In the genomic region with DNA sequence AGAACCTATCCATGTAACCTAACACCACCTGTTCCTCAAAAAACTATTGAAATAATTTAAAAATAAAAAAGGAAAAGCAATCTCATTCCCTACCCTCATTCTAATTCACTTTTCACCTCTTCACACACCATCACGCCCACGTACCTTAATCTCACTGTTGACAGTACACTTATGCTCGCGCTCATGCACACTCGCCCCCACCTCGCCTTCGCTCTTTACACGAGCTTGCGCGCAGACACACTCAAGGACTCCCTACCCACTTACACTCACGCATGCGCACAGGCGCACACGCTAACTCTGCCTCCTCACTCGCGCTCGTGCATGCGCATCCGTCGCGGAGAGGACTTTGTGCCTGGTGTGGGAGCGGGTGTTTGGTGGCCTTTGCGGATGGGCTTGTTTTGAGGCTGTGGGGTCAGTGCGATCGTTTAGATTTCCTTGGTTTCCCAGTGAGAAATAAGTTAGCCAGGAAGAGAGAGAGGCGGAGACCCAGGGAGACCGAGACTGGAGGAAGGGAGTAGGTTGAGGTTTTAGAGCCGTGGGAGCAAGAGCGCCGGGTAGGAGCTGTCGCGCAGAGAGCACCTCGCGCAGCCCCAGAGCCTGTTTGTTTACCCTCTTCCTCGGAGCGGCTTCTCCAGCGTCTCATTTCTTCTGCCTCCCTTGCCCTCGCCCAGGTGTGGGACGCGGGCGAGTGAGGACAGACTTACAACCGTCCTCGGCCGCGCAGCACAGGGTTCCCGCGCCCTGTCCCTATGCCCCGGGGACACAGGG, we compare ENCODE assay signal across 9 cellular contexts. TPM values are rescaled to one million over a fixed set of nuclear protein-coding genes. Genes with fewer than 3 reads are reported as not detected.
DNase-seq lines count a peak whose midpoint lies in the region; ATAC-seq and TF ChIP-seq lines count a peak whose summit lies in the region.
"Had no signal": no experiment of that assay in that cellular context is flagged by ENCODE, and none has a peak within 500 bp of the region (broad histone marks: within the 10 kb centered on the region; RNA-seq: fewer than 3 reads in every experiment).

No MANE protein-coding gene starts in this region.

- H2BK15ac ChIP-seq in IMR-90 (ENCODE audit: low read depth, low read length): peak overlapping the region; percentile 5; the same call in 1 of the 3 replicates

- 7 to 100% methylated on average over 2 to 6 of the region's 48 CpGs for WGBS in IMR-90 (ENCODE audit: extremely low coverage in 2 of 2, insufficient read length in 1 of 2), 2 experiments

- H3K36me3 ChIP-seq in IMR-90 (ENCODE audit: control insufficient read depth, insufficient read depth, low read length): no peaks in the 10 kb centered on the region
- H3K36me3 ChIP-seq in osteoblast (ENCODE audit: insufficient read depth, low read length): no peaks in the 10 kb centered on the region
- no peaks in the 10 kb centered on the region for H3K36me3 ChIP-seq in thoracic aorta

- peaks cover 31% of the 10 kb centered on the region for H3K4me1 Mint-ChIP-seq in activated naive CD4-positive, alpha-beta T cell treated with anti-CD3 and anti-CD28 coated beads for 36 hours (ENCODE audit: low read depth)
- peaks cover 10% of the 10 kb centered on the region for H3K4me1 Mint-ChIP-seq in glutamatergic neuron (ENCODE audit: low read depth, unreplicated experiment)

- H4K91ac ChIP-seq in IMR-90 (ENCODE audit: insufficient read depth, low read depth, low read length): no peak overlapping the region

- H3K36me3 Mint-ChIP-seq in activated naive CD4-positive, alpha-beta T cell treated with anti-CD3 and anti-CD28 coated beads for 36 hours (ENCODE audit: low read depth): no peaks in the 10 kb centered on the region
- H3K36me3 Mint-ChIP-seq in glutamatergic neuron (ENCODE audit: unreplicated experiment): peaks cover 4% of the 10 kb centered on the region

- peak overlapping the region; percentile 53; the same call in 1 of the 2 replicates for H2AK5ac ChIP-seq in IMR-90 (ENCODE audit: low read depth, low read length)

- H3K4ac ChIP-seq in IMR-90 (ENCODE audit: low read depth, low read length): peak overlapping the region; percentile 76

- peak overlapping the region; percentile 75; the same call in 1 of the 2 replicates for H3K18ac ChIP-seq in IMR-90 (ENCODE audit: low read depth, low read length)

- H2AFZ ChIP-seq in IMR-90 (replicated peaks; ENCODE audit: low read length, poor library complexity): peak overlapping the region; percentile 94
- peak overlapping the region; percentile 92 for H2AFZ ChIP-seq in osteoblast (ENCODE audit: low read length)

- no peak overlapping the region; the same call in 1 of the 2 replicates for H3K27ac ChIP-seq in IMR-90 (ENCODE audit: insufficient read depth, low read length)
- H3K27ac ChIP-seq in osteoblast (ENCODE audit: low read depth, low read length): no peak overlapping the region
- H3K27ac ChIP-seq in thoracic aorta: peak overlapping the region in 1 of 2 donors; percentile 5

- H2BK5ac ChIP-seq in IMR-90 (ENCODE audit: low read depth, low read length, poor library complexity, severe bottlenecking): no peak overlapping the region

- H2BK120ac ChIP-seq in IMR-90 (ENCODE audit: low read depth, low read length): peak overlapping the region; percentile 65

- H4K5ac ChIP-seq in IMR-90 (ENCODE audit: low read depth, low read length): peak overlapping the region; percentile 77; the same call in 1 of the 2 replicates

- CTCF ChIA-PET in IMR-90 (lab: Yijun Ruan, JAX): interaction anchor here (0.7 kb wide), 1 partner anchor 834 kb away, joined by 3 read pairs; no protein-coding TSS in a partner anchor
- CTCF ChIA-PET in activated naive CD4-positive, alpha-beta T cell treated with anti-CD3 and anti-CD28 coated beads for 36 hours (lab: Charles Lee): no interaction called here

- no TSS peak for BruUV-seq in IMR-90 (replicated peaks; lab: Mats Ljungman, UMichigan)

- H3K4me3 ChIP-seq in IMR-90 (ENCODE audit: insufficient read depth, low read depth, low read length) (peak overlapping the region; percentile 49), osteoblast (ENCODE audit: insufficient read depth, low read length) (peak overlapping the region; percentile 72), thoracic aorta (peak overlapping the region; percentile 88)

- H3K79me2 ChIP-seq in osteoblast (ENCODE audit: insufficient read depth, low read length): no peaks in the 10 kb centered on the region

- H3K27me3 ChIP-seq in IMR-90 (ENCODE audit: control insufficient read depth, insufficient read depth, low read length) (peaks cover 7% of the 10 kb centered on the region), osteoblast (ENCODE audit: insufficient read depth, low read length) (peaks cover 18% of the 10 kb centered on the region), thoracic aorta (replicated peaks; ENCODE audit: insufficient read depth) (no peaks in the 10 kb centered on the region)

- H3K14ac ChIP-seq in IMR-90 (replicated peaks; ENCODE audit: low read depth, low read length): peak overlapping the region; percentile 82

- H3K56ac ChIP-seq in IMR-90 (ENCODE audit: extremely low read depth, insufficient read depth, low read length): peak overlapping the region; percentile 36

- H3K4me1 ChIP-seq in IMR-90 (ENCODE audit: control insufficient read depth, insufficient read depth, low read length) (no peaks in the 10 kb centered on the region), osteoblast (ENCODE audit: insufficient read depth, low read length) (peaks cover 10% of the 10 kb centered on the region), thoracic aorta (ENCODE audit: control insufficient read depth in 1 of 2, low read depth in 2 of 2) (peaks cover 3 to 18% of the 10 kb centered on the region in 2 donors)

- H3K9me3 Mint-ChIP-seq in activated naive CD4-positive, alpha-beta T cell treated with anti-CD3 and anti-CD28 coated beads for 36 hours: no peaks in the 10 kb centered on the region
- H3K9me3 Mint-ChIP-seq in glutamatergic neuron (ENCODE audit: unreplicated experiment): peaks cover 8% of the 10 kb centered on the region

- H3K9ac ChIP-seq in IMR-90 (ENCODE audit: low read depth, low read length): peak overlapping the region; percentile 31

- H4K20me1 ChIP-seq in IMR-90 (ENCODE audit: insufficient read depth, low read length) (no peaks in the 10 kb centered on the region), osteoblast (ENCODE audit: insufficient read depth, low read length) (no peaks in the 10 kb centered on the region)

- DNase-seq in COLO668 (lab: John Stamatoyannopoulos, UW; ENCODE audit: unreplicated experiment) (peak; percentile 82), GM20000 (ENCODE audit: low spot score) (peak; percentile 78), IMR-90 (peak; percentile 70), SHP77 (lab: John Stamatoyannopoulos, UW) (peak; percentile 75 to 83), glutamatergic neuron (peak; percentile 48), osteoblast (ENCODE audit: insufficient read length, low spot score, missing footprints) (peak; percentile 95), thoracic aorta (ENCODE audit: low spot score) (peak; percentile 42)
- DNase-seq in activated naive CD4-positive, alpha-beta T cell treated with anti-CD3 and anti-CD28 coated beads for 36 hours: peak; percentile 74

- H3K4me2 ChIP-seq in IMR-90 (ENCODE audit: low read depth, low read length) (peak overlapping the region; percentile 98), osteoblast (ENCODE audit: insufficient read depth, low read length) (peak overlapping the region; percentile 86)

- H2AK9ac ChIP-seq in IMR-90 (replicated peaks; ENCODE audit: low read depth, low read length, poor library complexity): peak overlapping the region; percentile 62

- TF ChIP-seq RAD21 in IMR-90 (IDR thresholded peaks at IDR 0.05; ENCODE audit: low read length): no peak

- peak overlapping the region; percentile 76; the same call in 1 of the 2 replicates for H3K23ac ChIP-seq in IMR-90 (ENCODE audit: low read depth, low read length)

- H3K9me1 ChIP-seq in IMR-90 (ENCODE audit: insufficient read depth, low read length): peaks cover 11% of the 10 kb centered on the region; the same call in 1 of the 2 replicates

- TF ChIP-seq CTCF in GM20000 (IDR thresholded peaks at IDR 0.05; ENCODE audit: extremely low read depth, missing control alignments) (no peak), IMR-90 (conservative IDR thresholded peaks at IDR 0.05; ENCODE audit: low read depth, low read length) (no peak), glutamatergic neuron (IDR thresholded peaks at IDR 0.05; ENCODE audit: partially characterized antibody, unreplicated experiment) (no peak), osteoblast (IDR thresholded peaks at IDR 0.05; ENCODE audit: extremely low read depth, low read depth, low read length) (no peak), thoracic aorta (IDR thresholded peaks at IDR 0.05) (no peak)

- dilution Hi-C loops in IMR-90 (cut with HindIII; ENCODE audit: low sequenced_read_pairs, unreplicated experiment): no loop called here

- TF ChIP-seq POLR2A in IMR-90 (IDR thresholded peaks at IDR 0.05; ENCODE audit: low read depth, low read length): no peak

- POLR2A ChIA-PET in IMR-90 (lab: Charles Lee; ENCODE audit: unreplicated experiment): no interaction called here

- peak overlapping the region; percentile 88 for H3K4me3 Mint-ChIP-seq in activated naive CD4-positive, alpha-beta T cell treated with anti-CD3 and anti-CD28 coated beads for 36 hours
- H3K4me3 Mint-ChIP-seq in glutamatergic neuron (ENCODE audit: unreplicated experiment): peak overlapping the region; percentile 93

- peaks cover 44% of the 10 kb centered on the region for H3K27me3 Mint-ChIP-seq in activated naive CD4-positive, alpha-beta T cell treated with anti-CD3 and anti-CD28 coated beads for 36 hours (ENCODE audit: low read depth)
- peaks cover 43% of the 10 kb centered on the region for H3K27me3 Mint-ChIP-seq in glutamatergic neuron (ENCODE audit: unreplicated experiment)

- H4K8ac ChIP-seq in IMR-90 (ENCODE audit: low read depth in 2 of 2, low read length in 2 of 2): peak overlapping the region; percentile 2 to 96; a peak in 3 of 4 replicates

- peak; percentile 97 for ATAC-seq in IMR-90 (ENCODE audit: low read depth)
- ATAC-seq in thoracic aorta (ENCODE audit: insufficient number of reproducible peaks, low FRiP score, low read depth): no peak

- H3K79me1 ChIP-seq in IMR-90 (ENCODE audit: low read depth in 1 of 2, low read length in 2 of 2): peaks cover 0 to 6% of the 10 kb centered on the region in 2 experiments; a peak in 1 of 4 replicates

- intact Hi-C loops in IMR-90 (cut with micrococcal nuclease): no loop called here
- intact Hi-C loops in activated naive CD4-positive, alpha-beta T cell treated with anti-CD3 and anti-CD28 coated beads for 36 hours (cut with micrococcal nuclease): loop anchor here (1.0 to 5.0 kb wide), 5 partner anchors 8 to 160 kb away; a partner anchor contains a TSS

- in situ Hi-C loops in IMR-90 (cut with MboI; ENCODE audit: low sequenced_read_pairs): no loop called here

- peak overlapping the region; percentile 54; the same call in 1 of the 2 replicates for H2BK20ac ChIP-seq in IMR-90 (ENCODE audit: low read depth, low read length)

- H3K9me3 ChIP-seq in IMR-90 (ENCODE audit: control insufficient read depth, insufficient read depth, low read length): no peaks in the 10 kb centered on the region
- no peaks in the 10 kb centered on the region for H3K9me3 ChIP-seq in osteoblast (ENCODE audit: low read depth, low read length)
- H3K9me3 ChIP-seq in thoracic aorta: no peaks in the 10 kb centered on the region

- no peak overlapping the region for H3K27ac Mint-ChIP-seq in activated naive CD4-positive, alpha-beta T cell treated with anti-CD3 and anti-CD28 coated beads for 36 hours
- H3K27ac Mint-ChIP-seq in glutamatergic neuron (ENCODE audit: unreplicated experiment): no peak overlapping the region

RNA-seq across cellular contexts. Expression of a gene that starts 8.1 kb away (rescaled TPM):
- total RNA-seq in IMR-90 (2012; rRNA removed) (not detected in 2 replicates), glutamatergic neuron (ENCODE audit: unreplicated experiment) (not detected), osteoblast (not detected in 2 replicates), thoracic aorta (not detected)
- polyA plus RNA-seq in IMR-90 (2012; rRNA removed): not detected in 2 replicates
- 0.03 TPM in 1 of 2 replicates, not detected in the other for polyA plus RNA-seq in IMR-90 (2012; cell fraction: cytosol; rRNA removed)
- not detected in 2 replicates for polyA plus RNA-seq in IMR-90 (2012; cell fraction: nucleus; rRNA removed; ENCODE audit: low replicate concordance)
- not detected for total RNA-seq in activated naive CD4-positive, alpha-beta T cell treated with anti-CD3 and anti-CD28 coated beads for 36 hours
- total RNA-seq: T-helper 2 cell treated with Interferon-gamma antibody and Interleukin-4, amounts not matched to agents 100 ng/mL and 5 ng/mL, for 36 hours had no signal

RNA-seq across cellular contexts. Expression of a gene that starts 27.4 kb away (rescaled TPM):
- total RNA-seq in IMR-90 (2012; rRNA removed): 26.3 and 65.0 TPM in 2 replicates
- 18.8 and 20.4 TPM in 2 replicates for polyA plus RNA-seq in IMR-90 (2012; rRNA removed)
- polyA plus RNA-seq in IMR-90 (2012; cell fraction: cytosol; rRNA removed): 25.1 and 34.5 TPM in 2 replicates
- polyA plus RNA-seq in IMR-90 (2012; cell fraction: nucleus; rRNA removed; ENCODE audit: low replicate concordance): 13.2 and 17.0 TPM in 2 replicates
- total RNA-seq in activated naive CD4-positive, alpha-beta T cell treated with anti-CD3 and anti-CD28 coated beads for 36 hours: 1 to 10 TPM; 7.2 to 7.6 TPM
- total RNA-seq in glutamatergic neuron (ENCODE audit: unreplicated experiment): 14.5 TPM
- total RNA-seq in osteoblast: 66.6 and 73.1 TPM in 2 replicates
- 10 to 100 TPM; 52.8 to 75.0 TPM for total RNA-seq in thoracic aorta

Comparison
In these comparisons a context has a peak if more than half of its experiments do, and no peak if none do; other contexts are left out.
1. DNase-seq: peak in every context shown above with its lines; median percentile 95 in osteoblast; 82 in COLO668; 79 in SHP77; 78 in GM20000; 74 in activated naive CD4-positive, alpha-beta T cell treated with anti-CD3 and anti-CD28 coated beads for 36 hours; 70 in IMR-90; 48 in glutamatergic neuron; 42 in thoracic aorta.